Comparison of ENCODE assay signal across 8 cellular contexts in the genomic region with DNA sequence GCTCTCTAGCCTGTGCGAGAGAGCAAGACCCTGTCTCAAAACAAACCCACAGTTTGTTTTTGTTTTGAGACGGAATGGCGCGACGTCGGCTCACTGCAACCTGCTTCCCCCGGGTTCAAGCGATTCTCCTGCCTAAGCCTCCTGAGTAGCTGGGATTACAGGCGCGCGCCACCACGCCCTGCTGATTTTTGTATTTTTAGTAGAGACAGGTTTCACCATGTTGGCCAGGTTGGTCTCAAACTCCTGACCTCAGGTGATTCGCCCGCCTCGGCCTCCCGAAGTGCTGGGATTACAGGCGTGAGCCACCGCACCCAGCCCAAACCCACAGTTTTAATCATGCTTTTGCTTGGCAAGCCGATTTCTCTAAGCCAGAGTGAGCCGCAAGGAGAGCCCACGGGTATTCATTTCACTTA. TPM values are rescaled to one million over a fixed set of nuclear protein-coding genes. Genes with fewer than 3 reads are reported as not detected.
A peak's percentile ranks its signal among the peaks of the same experiment; 100 is the strongest.
DNase-seq lines count a peak whose midpoint lies in the region; ATAC-seq, FAIRE-seq and TF ChIP-seq lines count a peak whose summit lies in the region.
"Not testable (repeated sequence)": the region's sequence is repeated elsewhere in the genome, so short reads cannot be mapped to it uniquely, and the experiment has no call there.

No MANE protein-coding gene starts in this region.

- H4K8ac ChIP-seq in neuronal stem cell (ENCODE audit: low read depth, low read length) = peak overlapping the region; percentile 98

- not testable (repeated sequence) for H2AK5ac ChIP-seq in neuronal stem cell (ENCODE audit: low read depth, low read length)

- not testable (repeated sequence) for DNase-seq in BJ (ENCODE audit: low read depth); HFFc6; SK-N-MC (ENCODE audit: low read depth, low spot score); activated naive CD8-positive, alpha-beta T cell treated with anti-CD3 and anti-CD28 coated beads, Interleukin-2, amount 50 U/mL, for 24 hours; endodermal cell; kidney; neuronal stem cell (ENCODE audit: low spot score); substantia nigra (lab: John Stamatoyannopoulos, UW)

- H3K4me2 ChIP-seq in neuronal stem cell (ENCODE audit: insufficient read depth, low read length, poor library complexity, severe bottlenecking) = peak overlapping the region; percentile 81

- peak overlapping the region; percentile 85 for H3K18ac ChIP-seq in neuronal stem cell (ENCODE audit: low read length)

- H3K4me3 ChIP-seq in BJ (ENCODE audit: low read depth, low read length) = peak overlapping the region; percentile 94
- H3K4me3 ChIP-seq in SK-N-MC = peak overlapping the region; percentile 99
- peak overlapping the region; percentile 94 for H3K4me3 ChIP-seq in endodermal cell (ENCODE audit: low read length)
- peak overlapping the region; percentile 90 to 95 for H3K4me3 ChIP-seq in kidney (ENCODE audit: low read length in 2 of 2)
- peak overlapping the region; percentile 77 to 95 for H3K4me3 ChIP-seq in neuronal stem cell (ENCODE audit: low read length in 2 of 2)

- H3K36me3 Mint-ChIP-seq in HFFc6 (ENCODE audit: low read depth); activated naive CD8-positive, alpha-beta T cell treated with anti-CD3 and anti-CD28 coated beads, Interleukin-2, amount 50 U/mL, for 24 hours (ENCODE audit: low read depth); endodermal cell (ENCODE audit: low read depth): not testable (repeated sequence)

- not testable (repeated sequence) for FAIRE-seq in kidney (lab: Jason Lieb, UNC)

- not testable (repeated sequence) for H2BK5ac ChIP-seq in neuronal stem cell (ENCODE audit: low read length)

- H3K36me3 ChIP-seq in BJ (ENCODE audit: control insufficient read depth, insufficient read depth, low read length); SK-N-MC (ENCODE audit: insufficient read depth, low read length); endodermal cell (ENCODE audit: control insufficient read depth, insufficient read depth, low read length); kidney (ENCODE audit: control insufficient read depth in 1 of 2, insufficient read depth in 2 of 2, low read length in 2 of 2); neuronal stem cell (replicated peaks in 1 of 2; ENCODE audit: control insufficient read depth in 2 of 2, insufficient read depth in 2 of 2, low read length in 2 of 2): not testable (repeated sequence)

- H3K4me1 ChIP-seq in endodermal cell (ENCODE audit: control insufficient read depth, insufficient read depth, low read length); kidney (ENCODE audit: control insufficient read depth in 1 of 2, insufficient read depth in 1 of 2, low read depth in 1 of 2, low read length in 2 of 2); neuronal stem cell (ENCODE audit: control insufficient read depth in 2 of 2, insufficient read depth in 1 of 2, low read depth in 1 of 2, low read length in 2 of 2): not testable (repeated sequence)

- H3K4me3 Mint-ChIP-seq in HFFc6 (peak overlapping the region; percentile 93), endodermal cell (peak overlapping the region; percentile 88)
- peak overlapping the region; percentile 99 for H3K4me3 Mint-ChIP-seq in activated naive CD8-positive, alpha-beta T cell treated with anti-CD3 and anti-CD28 coated beads, Interleukin-2, amount 50 U/mL, for 24 hours

- not testable (repeated sequence) for H3K27me3 ChIP-seq in BJ (ENCODE audit: control insufficient read depth, insufficient read depth, low read length); endodermal cell (ENCODE audit: control insufficient read depth, insufficient read depth, low read length, poor library complexity, severe bottlenecking); neuronal stem cell (ENCODE audit: control insufficient read depth in 3 of 3, insufficient read depth in 3 of 3, low read depth in 1 of 3, low read length in 3 of 3)

- peak overlapping the region; percentile 93 for H3K27ac Mint-ChIP-seq in HFFc6
- H3K27ac Mint-ChIP-seq in activated naive CD8-positive, alpha-beta T cell treated with anti-CD3 and anti-CD28 coated beads, Interleukin-2, amount 50 U/mL, for 24 hours = peak overlapping the region; percentile 95
- peak overlapping the region; percentile 97 for H3K27ac Mint-ChIP-seq in endodermal cell

- POLR2A ChIA-PET in BJ (lab: Charles Lee) = not testable (repeated sequence)

- ATAC-seq in activated naive CD8-positive, alpha-beta T cell treated with anti-CD3 and anti-CD28 coated beads, Interleukin-2, amount 50 U/mL, for 24 hours = not testable (repeated sequence)

- CTCF ChIA-PET in BJ (lab: Yijun Ruan, JAX) = interaction anchor here (0.8 to 3.8 kb wide), 16 partner anchors 10 to 173 kb away, joined by 3 to 23 read pairs (median 5); a partner anchor contains a TSS

- TF ChIP-seq CTCF in BJ (IDR thresholded peaks at IDR 0.05; ENCODE audit: insufficient read depth, low read depth, low read length); HFFc6 (IDR thresholded peaks at IDR 0.05); endodermal cell (conservative IDR thresholded peaks at IDR 0.05); kidney (IDR thresholded peaks at IDR 0.05; ENCODE audit: borderline replicate concordance, extremely low read depth, insufficient read depth): not testable (repeated sequence)

- H3K9me3 Mint-ChIP-seq in HFFc6; activated naive CD8-positive, alpha-beta T cell treated with anti-CD3 and anti-CD28 coated beads, Interleukin-2, amount 50 U/mL, for 24 hours; endodermal cell: not testable (repeated sequence)

- H3K23ac ChIP-seq in neuronal stem cell (ENCODE audit: low read depth, low read length, poor library complexity) = not testable (repeated sequence)

- not testable (repeated sequence) for H3K79me1 ChIP-seq in neuronal stem cell (ENCODE audit: low read depth, low read length)

- not testable (repeated sequence) for H3K4ac ChIP-seq in neuronal stem cell (ENCODE audit: low read length)

- not testable (repeated sequence) for H3K14ac ChIP-seq in neuronal stem cell (ENCODE audit: low read length)

- H3K27ac ChIP-seq in SK-N-MC; endodermal cell (ENCODE audit: low read depth, low read length); neuronal stem cell (replicated peaks; ENCODE audit: low read length): not testable (repeated sequence)
- H3K27ac ChIP-seq in kidney (ENCODE audit: low read depth in 2 of 2, low read length in 2 of 2) (peak overlapping the region; percentile 92 to 95), substantia nigra (ENCODE audit: low read depth, low read length, poor library complexity, severe bottlenecking) (peak overlapping the region; percentile 86)

- H2AFZ ChIP-seq in neuronal stem cell (ENCODE audit: low read length) = peak overlapping the region; percentile 100

- not testable (repeated sequence) for H2BK15ac ChIP-seq in neuronal stem cell (ENCODE audit: low read length)

- intact Hi-C loops in kidney (cut with DNase I) = not testable (repeated sequence)

- not testable (repeated sequence) for H2BK12ac ChIP-seq in neuronal stem cell (ENCODE audit: low read length)

- H2BK120ac ChIP-seq in neuronal stem cell (ENCODE audit: low read depth, low read length) = not testable (repeated sequence)

- not testable (repeated sequence) for H3K9me3 ChIP-seq in SK-N-MC (ENCODE audit: low read depth, low read length); endodermal cell (ENCODE audit: control insufficient read depth, low read length); kidney (ENCODE audit: control insufficient read depth in 1 of 2, low read length in 2 of 2); neuronal stem cell (replicated peaks in 1 of 2; ENCODE audit: control insufficient read depth in 2 of 2, insufficient read depth in 1 of 2, low read depth in 1 of 2, low read length in 2 of 2)

- H3K27me3 Mint-ChIP-seq in HFFc6 (ENCODE audit: insufficient read depth); activated naive CD8-positive, alpha-beta T cell treated with anti-CD3 and anti-CD28 coated beads, Interleukin-2, amount 50 U/mL, for 24 hours: not testable (repeated sequence)
- peaks cover 27% of the 10 kb centered on the region for H3K27me3 Mint-ChIP-seq in endodermal cell (ENCODE audit: insufficient read depth)

- H3K9ac ChIP-seq in SK-N-MC (ENCODE audit: insufficient read length) (peak overlapping the region; percentile 38), kidney (ENCODE audit: low read length in 2 of 2) (peak overlapping the region in 1 of 2 donors; percentile 75)
- not testable (repeated sequence) for H3K9ac ChIP-seq in endodermal cell (ENCODE audit: extremely low read depth, low read length, poor library complexity, severe bottlenecking); neuronal stem cell (ENCODE audit: low read depth, low read length, poor library complexity)

- H3K4me1 Mint-ChIP-seq in HFFc6 (ENCODE audit: low read depth) = peaks cover 13% of the 10 kb centered on the region
- H3K4me1 Mint-ChIP-seq in activated naive CD8-positive, alpha-beta T cell treated with anti-CD3 and anti-CD28 coated beads, Interleukin-2, amount 50 U/mL, for 24 hours = peaks cover 39% of the 10 kb centered on the region
- H3K4me1 Mint-ChIP-seq in endodermal cell = not testable (repeated sequence)

- 86 to 92% methylated on average over 17 to 21 of the region's 21 CpGs for WGBS in endodermal cell (ENCODE audit: insufficient coverage in 1 of 2, insufficient read length in 1 of 2), 2 experiments
- no CpG with 5 or more reads among the region's 21 CpGs for WGBS in neuronal stem cell (ENCODE audit: extremely low coverage in 2 of 2, insufficient read length in 2 of 2, insufficient replicate concordance in 1 of 2), 2 donors

- H4K91ac ChIP-seq in neuronal stem cell (ENCODE audit: low read depth, low read length, poor library complexity) = not testable (repeated sequence)

RNA-seq across cellular contexts. Expression of a gene that starts 0.5 kb away (rescaled TPM):
- polyA plus RNA-seq in BJ (2011; rRNA removed) = 18.3 and 19.0 TPM in 2 replicates
- 5.4 and 8.7 TPM in 2 replicates for polyA minus RNA-seq in BJ (2011; rRNA and poly(A)+ RNA removed)
- total RNA-seq in HFFc6 (2021; fragmentation: NEBNext Ultra II Directional; extraction: Animal tissue kit (Norgen Biotek cat#: 25700)) = 1 to 10 TPM; 6.3 to 9.3 (median 7.8) TPM
- total RNA-seq in endodermal cell = 1 to 10 TPM; 4.5 to 7.5 TPM
- 20.4 TPM for polyA plus RNA-seq in endodermal cell (2013, experiment 1 of 2)
- 17.6 TPM for polyA plus RNA-seq in endodermal cell (2013, experiment 2 of 2)
- 31.7 TPM for total RNA-seq in kidney
- polyA plus RNA-seq in kidney (ENCODE audit: insufficient read depth, low read depth, low replicate concordance) = 44.9 TPM
- polyA plus RNA-seq in neuronal stem cell (2013, experiment 1 of 2) = 9.3 TPM
- polyA plus RNA-seq in neuronal stem cell (2013, experiment 2 of 2) = 9.9 TPM

RNA-seq across cellular contexts. Expression of a gene that starts 19.2 kb away (rescaled TPM):
- polyA plus RNA-seq in BJ (2011; rRNA removed) (7.0 and 7.7 TPM in 2 replicates), kidney (ENCODE audit: insufficient read depth, low read depth, low replicate concordance) (77.0 TPM)
- polyA minus RNA-seq in BJ (2011; rRNA and poly(A)+ RNA removed) = 7.6 and 15.7 TPM in 2 replicates
- 1 to 10 TPM; 1.4 to 2.2 (median 1.9) TPM for total RNA-seq in HFFc6 (2021; fragmentation: NEBNext Ultra II Directional; extraction: Animal tissue kit (Norgen Biotek cat#: 25700))
- total RNA-seq in endodermal cell (10 to 100 TPM; 19.4 to 25.4 TPM), kidney (19.2 TPM)
- polyA plus RNA-seq in endodermal cell (2013, experiment 1 of 2) = 17.2 TPM
- polyA plus RNA-seq in endodermal cell (2013, experiment 2 of 2) = 16.2 TPM
- polyA plus RNA-seq in neuronal stem cell (2013, experiment 1 of 2) = 49.2 TPM
- 50.1 TPM for polyA plus RNA-seq in neuronal stem cell (2013, experiment 2 of 2)
